Comparison of ENCODE assay signal across 1 cellular context in genomic region chr3:197956626-197956988, GRCh38.
TF ChIP-seq lines count a peak whose summit lies in the region.

No MANE protein-coding gene starts in this region.

TF ChIP-seq in endothelial cell of umbilical vein, 7 proteins besides CTCF, POLR2A, EP300 and RAD21 (continued from another document):
- TF ChIP-seq MAX (IDR thresholded peaks at IDR 0.05; ENCODE audit: insufficient read depth, insufficient read length), result no peak
- no peak for TF ChIP-seq GATA2 (IDR thresholded peaks at IDR 0.05; ENCODE audit: insufficient read depth, insufficient read length, low read depth, low read length)
- TF ChIP-seq JUN (IDR thresholded peaks at IDR 0.05; ENCODE audit: borderline replicate concordance, insufficient read depth, insufficient read length, low read depth), result no peak
TF ChIP-seq in endothelial cell of umbilical vein: peak in this region for 0.
